ENCODE assay signal across 18 cellular contexts in the genomic region with DNA sequence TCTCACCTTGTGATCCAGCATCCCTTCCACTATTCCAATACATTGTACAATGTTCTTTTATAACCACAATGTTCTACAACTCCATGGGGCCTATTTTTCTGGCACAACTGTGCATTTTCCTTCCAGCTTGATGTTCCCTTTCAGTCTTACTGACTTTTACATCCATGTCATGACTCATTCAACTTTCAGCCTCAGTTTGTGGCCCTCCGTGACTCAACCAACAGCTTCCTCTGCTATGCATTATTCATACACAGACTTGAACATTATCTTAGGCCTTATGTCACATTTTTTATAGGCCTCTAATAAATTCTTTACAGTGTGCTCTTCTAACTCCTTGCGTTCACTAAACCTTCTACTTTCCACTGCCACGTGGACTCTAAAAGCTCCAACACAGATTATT.
A peak's percentile ranks its signal among the peaks of the same experiment; 100 is the strongest.
DNase-seq lines count a peak whose midpoint lies in the region; ATAC-seq and TF ChIP-seq lines count a peak whose summit lies in the region.
"Had no signal": no experiment of that assay in that cellular context is flagged by ENCODE, and none has a peak within 500 bp of the region (broad histone marks: within the 10 kb centered on the region; RNA-seq: fewer than 3 reads in every experiment).

No MANE protein-coding gene starts in this region.

- H3K27ac ChIP-seq in foreskin keratinocyte: no peak overlapping the region
- H3K27ac ChIP-seq in transverse colon: no peak overlapping the region
- H3K27ac ChIP-seq: heart left ventricle, neutrophil, stomach had no signal

- ATAC-seq in foreskin keratinocyte (peak; percentile 100), HG02885 (IDR thresholded peaks at IDR 0.05; ENCODE audit: poor library complexity, unreplicated experiment) (no peak)
- ATAC-seq: heart left ventricle had no signal

- H3K9ac ChIP-seq in adipocyte (ENCODE audit: low read length): no peak overlapping the region

- TF ChIP-seq CTCF in AG09309 (IDR thresholded peaks at IDR 0.05; ENCODE audit: control insufficient read depth, insufficient read depth, low read depth, low read length, missing control alignments) (no peak), foreskin keratinocyte (conservative IDR thresholded peaks at IDR 0.05) (no peak), transverse colon (IDR thresholded peaks at IDR 0.05) (no peak)

- no peak for TF ChIP-seq POLR2A in transverse colon (IDR thresholded peaks at IDR 0.05)

- H3K36me3 ChIP-seq in adipocyte (ENCODE audit: control insufficient read depth, insufficient read depth, low read length, severe bottlenecking): no peaks in the 10 kb centered on the region
- no peaks in the 10 kb centered on the region for H3K36me3 ChIP-seq in transverse colon
- H3K36me3 ChIP-seq: heart left ventricle, neutrophil, stomach had no signal

- intact Hi-C loops in transverse colon (cut with DNase I; ENCODE audit: low total_unique reads): no loop called here

- H3K27me3 ChIP-seq in adipocyte (replicated peaks; ENCODE audit: control insufficient read depth, insufficient read depth, low read length) (no peaks in the 10 kb centered on the region), foreskin keratinocyte (no peaks in the 10 kb centered on the region), transverse colon (no peaks in the 10 kb centered on the region)
- H3K27me3 ChIP-seq: heart left ventricle, neutrophil, stomach had no signal

- H3K9me3 ChIP-seq in adipocyte (ENCODE audit: control insufficient read depth, low read length) (no peaks in the 10 kb centered on the region), transverse colon (no peaks in the 10 kb centered on the region)
- H3K9me3 ChIP-seq: neutrophil, stomach had no signal

- WGBS in transverse colon (ENCODE audit: low coverage in 1 of 2), 2 donors: 57 to 61% methylated on average over 3 of the region's 3 CpGs

- H3K4me3 ChIP-seq in AG09309 (ENCODE audit: control insufficient read depth, low read depth, low read length) (no peak overlapping the region), adipocyte (ENCODE audit: low read length) (no peak overlapping the region), transverse colon (no peak overlapping the region)
- H3K4me3 ChIP-seq: heart left ventricle, stomach had no signal

- H3K4me1 ChIP-seq in adipocyte (ENCODE audit: control insufficient read depth, insufficient read depth, low read length) (no peaks in the 10 kb centered on the region), foreskin keratinocyte (peaks cover 7% of the 10 kb centered on the region), transverse colon (no peaks in the 10 kb centered on the region)
- H3K4me1 ChIP-seq: heart left ventricle, stomach had no signal

- DNase-seq in AG09309 (ENCODE audit: low read depth) (peak; percentile 77), HS-27A (ENCODE audit: low read depth) (peak; percentile 12), adipocyte (ENCODE audit: low read depth) (peak; percentile 67), foreskin keratinocyte (peak; percentile 82 to 93), SW480 (ENCODE audit: low spot score) (no peak), transverse colon (no peak), activated gamma-delta T cell (lab: John Stamatoyannopoulos, UW) (no peak)
- DNase-seq: activated CD4-positive, alpha-beta memory T cell treated with anti-CD3 and anti-CD28 coated beads for 36 hours; activated gamma-delta T cell treated with Interleukin-2 at 50 U/mL for 16 hours; CD4-positive, CD25-positive, alpha-beta regulatory T cell; cortex of kidney; heart left ventricle; NCI-H146; NCI-H82; stimulated activated CD4-positive, alpha-beta T cell treated with anti-CD3 and anti-CD28 coated beads, Interleukin-4, amount 100 ng/mL, for 24 hours; stomach had no signal

- TF ChIP-seq EP300 in transverse colon (IDR thresholded peaks at IDR 0.05; ENCODE audit: low read depth): no peak

- in situ Hi-C loops in transverse colon (cut with MboI; ENCODE audit: low pct_ligation_motif_present in 1 of 4, low pct_unique_long_range_greater_than_20kb in 1 of 4, low sequenced_read_pairs in 3 of 4): no loop called here

Comparison
In these comparisons a context has a peak if more than half of its experiments do, and no peak if none do; other contexts are left out.
1. DNase-seq: peak in AG09309 (single experiment), HS-27A (single experiment), adipocyte (single experiment) and foreskin keratinocyte (2 of 2); none in SW480 (single experiment), transverse colon (single experiment) and activated gamma-delta T cell (single experiment).